Comparison of ENCODE assay signal across 8 cellular contexts in genomic region chr17:731943-732787, GRCh38. TPM values are rescaled to one million over a fixed set of nuclear protein-coding genes. Genes with fewer than 3 reads are reported as not detected.
DNase-seq lines count a peak whose midpoint lies in the region; ATAC-seq and TF ChIP-seq lines count a peak whose summit lies in the region.

Gene TLCD3A (plus strand): TSS chr17:732596. CDS start chr17:732648, 52 bp downstream.

- no TSS peak for BruUV-seq in Caco-2 (replicated peaks; lab: Mats Ljungman, UMichigan)

- TF ChIP-seq CTCF in Caco-2 (IDR thresholded peaks at IDR 0.05; ENCODE audit: insufficient read depth in 1 of 2, low read depth in 1 of 2, low read length in 1 of 2, severe bottlenecking in 1 of 2, unreplicated experiment in 1 of 2), result no peak

- POLR2A ChIA-PET in Caco-2 (lab: Charles Lee), result no interaction called here

- no peaks in the 10 kb centered on the region for H3K27me3 Mint-ChIP-seq in Caco-2 (ENCODE audit: insufficient read depth, unreplicated experiment)
- peaks cover 44% of the 10 kb centered on the region for H3K27me3 Mint-ChIP-seq in dendritic cell treated with granulocyte-macrophage colony-stimulating factor and Interleukin-4, amounts not matched to agents 40 ng/mL and 50 ng/mL, for 4 days

- no peaks in the 10 kb centered on the region for H3K9me3 ChIP-seq in Caco-2

- peak; percentile 50 for ATAC-seq in GM21381 (IDR thresholded peaks at IDR 0.05; ENCODE audit: unreplicated experiment)

- DNase-seq in Caco-2 (peak; percentile 59 to 75), LoVo (ENCODE audit: low spot score) (peak; percentile 68), left kidney (ENCODE audit: low read depth, low spot score) (peak; percentile 84), DMS79 (lab: John Stamatoyannopoulos, UW) (no peak)
- DNase-seq in activated CD4-positive, alpha-beta T cell treated with anti-CD3 and anti-CD28 coated beads for 4 hours, result peak; percentile 22 to 38
- DNase-seq in stimulated activated CD4-positive, alpha-beta T cell treated with anti-CD3 and anti-CD28 coated beads, Interleukin-2, amount 100 ng/mL, for 48 hours, result peak; percentile 37 to 52

- H3K4me3 ChIP-seq in Caco-2 (ENCODE audit: low read depth, low read length), result peak within 1 kb of the TSS; percentile 61

- H3K9me3 Mint-ChIP-seq in Caco-2 (ENCODE audit: unreplicated experiment), result no peaks in the 10 kb centered on the region
- H3K9me3 Mint-ChIP-seq in dendritic cell treated with granulocyte-macrophage colony-stimulating factor and Interleukin-4, amounts not matched to agents 40 ng/mL and 50 ng/mL, for 4 days, result no peaks in the 10 kb centered on the region

- intact Hi-C loops in Caco-2 (cut with micrococcal nuclease; ENCODE audit: unreplicated experiment), result no loop called here
- intact Hi-C loops in dendritic cell treated with granulocyte-macrophage colony-stimulating factor and Interleukin-4, amounts not matched to agents 40 ng/mL and 50 ng/mL, for 4 days (cut with micrococcal nuclease), result no loop called here

- H3K4me1 Mint-ChIP-seq in Caco-2 (ENCODE audit: low read depth, unreplicated experiment), result peaks cover 1% of the 10 kb centered on the region
- H3K4me1 Mint-ChIP-seq in dendritic cell treated with granulocyte-macrophage colony-stimulating factor and Interleukin-4, amounts not matched to agents 40 ng/mL and 50 ng/mL, for 4 days (ENCODE audit: low read depth), result peaks cover 12% of the 10 kb centered on the region

- no peaks in the 10 kb centered on the region for H3K27me3 ChIP-seq in Caco-2 (replicated peaks; ENCODE audit: control insufficient read depth, insufficient read depth, low read length)

- H3K36me3 ChIP-seq in Caco-2 (ENCODE audit: control insufficient read depth, insufficient read depth, low read length), result no peaks in the 10 kb centered on the region

- CTCF ChIA-PET in Caco-2 (lab: Charles Lee), result no interaction called here

- no peaks in the 10 kb centered on the region for H3K4me1 ChIP-seq in Caco-2

- peaks cover 27% of the 10 kb centered on the region for H3K36me3 Mint-ChIP-seq in Caco-2 (ENCODE audit: insufficient read depth, unreplicated experiment)
- H3K36me3 Mint-ChIP-seq in dendritic cell treated with granulocyte-macrophage colony-stimulating factor and Interleukin-4, amounts not matched to agents 40 ng/mL and 50 ng/mL, for 4 days (ENCODE audit: low read depth), result no peaks in the 10 kb centered on the region

- H3K4me3 Mint-ChIP-seq in Caco-2 (ENCODE audit: unreplicated experiment), result peak within 1 kb of the TSS; percentile 81
- H3K4me3 Mint-ChIP-seq in dendritic cell treated with granulocyte-macrophage colony-stimulating factor and Interleukin-4, amounts not matched to agents 40 ng/mL and 50 ng/mL, for 4 days, result peak within 1 kb of the TSS; percentile 81

- peak within 1 kb of the TSS; percentile 81 for H3K27ac Mint-ChIP-seq in Caco-2 (ENCODE audit: unreplicated experiment)
- no peak within 1 kb of the TSS for H3K27ac Mint-ChIP-seq in dendritic cell treated with granulocyte-macrophage colony-stimulating factor and Interleukin-4, amounts not matched to agents 40 ng/mL and 50 ng/mL, for 4 days

RNA-seq across cellular contexts. Expression of gene TLCD3A, which starts in this region (rescaled TPM):
- 13.4 and 14.7 TPM in 2 replicates for total RNA-seq in Caco-2 (2022)
